Comparison of ENCODE assay signal across 8 cellular contexts in the genomic region with DNA sequence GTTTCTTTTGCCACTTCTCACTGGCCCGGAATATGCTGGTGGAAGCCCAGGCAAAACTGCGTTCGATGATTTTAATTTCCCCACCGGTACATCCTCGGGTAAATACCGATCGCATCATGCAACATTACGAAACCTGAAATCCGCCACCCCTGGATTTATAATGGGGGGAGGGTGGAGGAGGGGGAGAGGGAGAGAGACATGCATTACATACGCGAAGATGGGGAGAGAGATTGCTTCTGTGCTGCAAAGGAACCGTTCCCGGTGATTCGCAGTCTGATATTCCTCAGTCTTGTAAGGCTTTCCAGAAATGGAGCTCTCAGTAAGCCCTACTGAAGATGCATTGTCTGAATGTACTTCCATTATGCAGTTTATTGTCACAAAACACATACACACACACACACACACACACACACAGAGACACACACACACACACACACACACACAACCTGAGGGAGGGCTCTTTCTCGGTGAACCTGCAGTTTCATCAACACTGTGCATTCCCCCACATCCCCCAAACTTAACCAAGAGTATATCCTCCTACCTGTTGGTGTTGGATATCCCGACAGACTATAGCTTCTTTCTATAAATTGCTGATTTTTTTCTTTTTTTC. TPM values are rescaled to one million over a fixed set of nuclear protein-coding genes. Genes with fewer than 3 reads are reported as not detected.
DNase-seq lines count a peak whose midpoint lies in the region; ATAC-seq and TF ChIP-seq lines count a peak whose summit lies in the region.

No MANE protein-coding gene starts in this region.

- peak; percentile 41 for DNase-seq in EL
- no peak for DNase-seq in T-helper 2 cell treated with Interferon-gamma antibody and Interleukin-4, amounts not matched to agents 5 μg/mL and 100 μg/mL, for 36 hours (ENCODE audit: low spot score)
- DNase-seq in glutamatergic neuron: no peak
- no peak for DNase-seq in smooth muscle cell (lab: John Stamatoyannopoulos, UW; ENCODE audit: unreplicated experiment)

- peaks cover 3% of the 10 kb centered on the region for H3K27me3 ChIP-seq in smooth muscle cell (ENCODE audit: low read depth)

- ATAC-seq in HG02943 (IDR thresholded peaks at IDR 0.05; ENCODE audit: low read depth, unreplicated experiment) (peak; percentile 14), HG02759 (IDR thresholded peaks at IDR 0.05; ENCODE audit: unreplicated experiment) (no peak), GM21515 (IDR thresholded peaks at IDR 0.05; ENCODE audit: unreplicated experiment) (no peak), HG03159 (IDR thresholded peaks at IDR 0.05; ENCODE audit: unreplicated experiment) (no peak)

- H3K9ac ChIP-seq in smooth muscle cell (ENCODE audit: low read depth): no peak overlapping the region

- H3K4me1 Mint-ChIP-seq in T-helper 2 cell treated with Interferon-gamma antibody and Interleukin-4, amounts not matched to agents 5 μg/mL and 100 μg/mL, for 36 hours (ENCODE audit: low read depth): peaks cover 4% of the 10 kb centered on the region
- peaks cover 27% of the 10 kb centered on the region for H3K4me1 Mint-ChIP-seq in glutamatergic neuron (ENCODE audit: low read depth, unreplicated experiment)

- H3K9me3 Mint-ChIP-seq in T-helper 2 cell treated with Interferon-gamma antibody and Interleukin-4, amounts not matched to agents 5 μg/mL and 100 μg/mL, for 36 hours: no peaks in the 10 kb centered on the region
- peaks cover 9% of the 10 kb centered on the region for H3K9me3 Mint-ChIP-seq in glutamatergic neuron (ENCODE audit: unreplicated experiment)

- H3K27me3 Mint-ChIP-seq in T-helper 2 cell treated with Interferon-gamma antibody and Interleukin-4, amounts not matched to agents 5 μg/mL and 100 μg/mL, for 36 hours (ENCODE audit: low read depth): peaks cover 49% of the 10 kb centered on the region
- H3K27me3 Mint-ChIP-seq in glutamatergic neuron (ENCODE audit: unreplicated experiment): peaks cover 2% of the 10 kb centered on the region

- peak overlapping the region; percentile 52 for H2AFZ ChIP-seq in smooth muscle cell (ENCODE audit: low read depth)

- no peaks in the 10 kb centered on the region for H3K36me3 Mint-ChIP-seq in T-helper 2 cell treated with Interferon-gamma antibody and Interleukin-4, amounts not matched to agents 5 μg/mL and 100 μg/mL, for 36 hours (ENCODE audit: low read depth)
- no peaks in the 10 kb centered on the region for H3K36me3 Mint-ChIP-seq in glutamatergic neuron (ENCODE audit: unreplicated experiment)

- peaks cover 6% of the 10 kb centered on the region for H3F3A ChIP-seq in smooth muscle cell (ENCODE audit: low read depth)

- H3K36me3 ChIP-seq in smooth muscle cell (ENCODE audit: low read depth): no peaks in the 10 kb centered on the region

- H3K79me2 ChIP-seq in smooth muscle cell (ENCODE audit: low read depth): no peaks in the 10 kb centered on the region

- H3K4me3 Mint-ChIP-seq in T-helper 2 cell treated with Interferon-gamma antibody and Interleukin-4, amounts not matched to agents 5 μg/mL and 100 μg/mL, for 36 hours: peak overlapping the region; percentile 40
- peak overlapping the region; percentile 82 for H3K4me3 Mint-ChIP-seq in glutamatergic neuron (ENCODE audit: unreplicated experiment)

- peak overlapping the region; percentile 63 for H3K4me3 ChIP-seq in smooth muscle cell

- H3K27ac ChIP-seq in smooth muscle cell (ENCODE audit: low read depth): no peak overlapping the region

- no peak overlapping the region for H3K27ac Mint-ChIP-seq in T-helper 2 cell treated with Interferon-gamma antibody and Interleukin-4, amounts not matched to agents 5 μg/mL and 100 μg/mL, for 36 hours
- H3K27ac Mint-ChIP-seq in glutamatergic neuron (ENCODE audit: unreplicated experiment): peak overlapping the region; percentile 81

- no peaks in the 10 kb centered on the region for H3K9me3 ChIP-seq in smooth muscle cell (replicated peaks; ENCODE audit: low read depth)

- no peaks in the 10 kb centered on the region for H4K20me1 ChIP-seq in smooth muscle cell (ENCODE audit: low read depth)

- peaks cover 13% of the 10 kb centered on the region for H3K4me1 ChIP-seq in smooth muscle cell (ENCODE audit: low read depth)

- TF ChIP-seq CTCF in glutamatergic neuron (IDR thresholded peaks at IDR 0.05; ENCODE audit: partially characterized antibody, unreplicated experiment) (no peak), smooth muscle cell (IDR thresholded peaks at IDR 0.05; ENCODE audit: borderline replicate concordance, insufficient read depth, poor library complexity, severe bottlenecking) (no peak)

- H3K4me2 ChIP-seq in smooth muscle cell: peak overlapping the region; percentile 93

- 66% methylated on average over 16 of the region's 16 CpGs for WGBS in smooth muscle cell (ENCODE audit: low lambda C conversion rate)

RNA-seq across cellular contexts. Expression of gene GPR85, which starts 0.7 kb away (rescaled TPM):
- total RNA-seq in glutamatergic neuron (ENCODE audit: unreplicated experiment): 3.4 TPM
- 1.9 and 2.1 TPM in 2 replicates for total RNA-seq in smooth muscle cell
- 0.04 and 0.93 TPM in 2 replicates for polyA plus RNA-seq in smooth muscle cell

RNA-seq across cellular contexts. Expression of gene SMIM30, which starts 32.5 kb away (rescaled TPM):
- 16.0 TPM for total RNA-seq in glutamatergic neuron (ENCODE audit: unreplicated experiment)
- total RNA-seq in smooth muscle cell: 107 and 118 TPM in 2 replicates
- 72.2 and 72.9 TPM in 2 replicates for polyA plus RNA-seq in smooth muscle cell
